In the genomic region with DNA sequence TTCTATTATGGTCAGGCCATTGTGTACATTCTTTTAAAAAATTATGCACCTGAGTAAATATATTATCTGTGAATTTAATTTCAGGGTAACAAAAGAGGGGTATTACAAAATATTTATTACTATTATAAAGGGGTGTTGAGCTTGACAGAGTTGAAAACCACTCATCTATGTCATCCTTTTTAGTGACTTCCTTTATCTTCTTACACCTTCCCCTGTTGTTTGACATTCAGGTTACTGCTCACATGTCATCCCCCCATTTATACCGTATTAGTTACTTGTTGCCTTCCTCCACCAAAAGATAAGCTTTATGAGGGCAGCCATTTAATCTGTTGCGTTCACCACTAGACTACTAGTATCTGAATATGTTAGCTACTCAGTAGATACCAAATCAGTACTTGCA, we compare ENCODE assay signal across 8 cellular contexts.
"Had no signal": no experiment of that assay in that cellular context is flagged by ENCODE, and none has a peak within 500 bp of the region (broad histone marks: within the 10 kb centered on the region; RNA-seq: fewer than 3 reads in every experiment).

No MANE protein-coding gene starts in this region.

- H3K27me3 Mint-ChIP-seq: IgD-negative memory B cell had no signal

- H3K36me3 Mint-ChIP-seq: IgD-negative memory B cell had no signal

- H3K4me3 Mint-ChIP-seq: HFFc6, IgD-negative memory B cell had no signal

- DNase-seq: GM23248, GOT3, H7, HFFc6, KBM-7 had no signal

- ATAC-seq: HCT116, HepG2 had no signal

- FAIRE-seq: HepG2 had no signal

- H3K9me3 Mint-ChIP-seq: HFFc6, IgD-negative memory B cell had no signal

- H3K27ac Mint-ChIP-seq: HFFc6, IgD-negative memory B cell had no signal
